In genomic region chr12:132278421-132279183, GRCh38 we compare ENCODE assay signal across 1 cellular context.
TF ChIP-seq lines count a peak whose summit lies in the region.

No MANE protein-coding gene starts in this region.

TF ChIP-seq in K562, 482 proteins besides CTCF, POLR2A, EP300 and RAD21 (continued from another document):
- no peak for TF ChIP-seq CREBBP (IDR thresholded peaks at IDR 0.05; ENCODE audit: low read depth, low read length)
- no peak for TF ChIP-seq KLF1 (tag; IDR thresholded peaks at IDR 0.05)
- no peak for TF ChIP-seq CAMTA2 (CRISPR knock-in tag; conservative IDR thresholded peaks at IDR 0.05)
- TF ChIP-seq NCOA2 (IDR thresholded peaks at IDR 0.05; ENCODE audit: partially characterized antibody in 2 of 2): no peak
- 0 out of 2 replicates have a peak, but pooled peaks have one; percentile 6 for TF ChIP-seq SPI1 (IDR thresholded peaks at IDR 0.05; ENCODE audit: borderline replicate concordance, low read depth, low read length)
- no peak for TF ChIP-seq KLF13 (tag; IDR thresholded peaks at IDR 0.05; ENCODE audit: borderline replicate concordance, low read depth)
- no peak for TF ChIP-seq NR2C1 (IDR thresholded peaks at IDR 0.05)
- no peak for TF ChIP-seq NR2C1 (tag; IDR thresholded peaks at IDR 0.05)
- no peak for TF ChIP-seq TFAM (CRISPR knock-in tag; conservative IDR thresholded peaks at IDR 0.05)
- TF ChIP-seq SLC30A9 (CRISPR knock-in tag; IDR thresholded peaks at IDR 0.05): no peak
- TF ChIP-seq SREBF1 (IDR thresholded peaks at IDR 0.05; ENCODE audit: borderline replicate concordance, low read depth, low read length): no peak
- no peak for TF ChIP-seq RBM15 (IDR thresholded peaks at IDR 0.05; ENCODE audit: insufficient read depth, low read length)
- TF ChIP-seq ZC3H11A (IDR thresholded peaks at IDR 0.05; ENCODE audit: low read depth, low read length): no peak
